In the genomic region with DNA sequence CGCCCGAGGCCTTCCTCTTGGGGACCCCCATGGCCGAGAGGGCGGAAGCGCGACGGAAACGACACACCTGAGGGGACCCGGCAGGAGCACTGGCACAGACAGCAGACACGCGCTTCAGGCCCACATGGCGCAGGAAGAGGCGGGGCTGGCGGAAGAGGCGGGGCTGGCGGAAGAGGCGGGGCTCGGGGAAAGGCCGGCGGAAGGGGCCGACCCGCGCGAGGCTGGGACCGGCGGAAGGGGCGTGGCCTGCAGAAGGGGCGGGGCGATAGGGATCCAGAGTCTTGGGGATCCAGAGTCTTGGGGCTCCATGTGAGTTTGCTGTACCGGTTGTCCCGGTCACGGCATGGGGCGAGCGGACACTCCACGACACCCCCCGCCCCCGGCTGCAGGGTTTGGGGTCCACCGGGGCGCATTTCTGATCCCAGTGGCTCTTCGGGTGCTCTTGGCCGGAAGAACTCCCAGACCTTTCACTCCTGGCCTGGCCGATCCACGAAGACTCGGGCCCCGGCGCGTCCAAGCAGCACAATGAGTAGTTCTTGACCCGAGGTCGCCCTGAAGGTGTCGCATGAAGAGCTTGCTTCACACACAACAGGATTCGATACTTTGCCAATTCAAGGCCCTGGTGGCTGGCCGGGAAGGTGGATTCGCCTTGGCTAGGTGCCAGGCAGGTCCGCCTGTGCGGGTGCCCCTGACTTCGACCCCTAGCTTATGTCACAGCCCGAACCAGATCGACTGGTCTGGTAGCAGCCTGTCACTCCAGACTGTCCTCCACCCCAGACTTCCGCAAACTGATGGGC, we compare ENCODE assay signal across 8 cellular contexts. TPM values are rescaled to one million over a fixed set of nuclear protein-coding genes. Genes with fewer than 3 reads are reported as not detected.
DNase-seq lines count a peak whose midpoint lies in the region; ATAC-seq and TF ChIP-seq lines count a peak whose summit lies in the region.

TSS of gene URB1 (minus strand) at position 133 of the 797 bp plus-strand sequence. CDS start at position 31, 102 bp downstream.

- H3K9me3 ChIP-seq in osteoblast (ENCODE audit: low read depth, low read length), result no peaks in the 10 kb centered on the region
- no peaks in the 10 kb centered on the region for H3K9me3 ChIP-seq in testis

- peak within 1 kb of the TSS; percentile 98 for H3K4me2 ChIP-seq in osteoblast (ENCODE audit: insufficient read depth, low read length)

- H3K4me1 Mint-ChIP-seq in activated naive CD4-positive, alpha-beta T cell treated with anti-CD3 and anti-CD28 coated beads, Interleukin-2, amount 50 U/mL, for 24 hours, result peaks cover 37% of the 10 kb centered on the region

- TF ChIP-seq CTCF in GM06990 (IDR thresholded peaks at IDR 0.05; ENCODE audit: insufficient read depth, low read length, poor library complexity, severe bottlenecking), result no peak
- TF ChIP-seq CTCF in NB4 (IDR thresholded peaks at IDR 0.05; ENCODE audit: low read depth, low read length), result no peak
- no peak for TF ChIP-seq CTCF in osteoblast (IDR thresholded peaks at IDR 0.05; ENCODE audit: extremely low read depth, low read depth, low read length)
- TF ChIP-seq CTCF in testis (IDR thresholded peaks at IDR 0.05), result no peak

- H2AFZ ChIP-seq in osteoblast (ENCODE audit: low read length), result peak within 1 kb of the TSS; percentile 91

- peaks cover 7% of the 10 kb centered on the region for H3K27me3 Mint-ChIP-seq in activated naive CD4-positive, alpha-beta T cell treated with anti-CD3 and anti-CD28 coated beads, Interleukin-2, amount 50 U/mL, for 24 hours

- H3K79me2 ChIP-seq in osteoblast (ENCODE audit: insufficient read depth, low read length), result peaks cover 41% of the 10 kb centered on the region

- peak; percentile 96 for ATAC-seq in SK-N-SH treated with all-trans-retinoic acid at 6 μM for 48 hours

- H3K9me3 Mint-ChIP-seq in activated naive CD4-positive, alpha-beta T cell treated with anti-CD3 and anti-CD28 coated beads, Interleukin-2, amount 50 U/mL, for 24 hours, result no peaks in the 10 kb centered on the region

- peaks cover 26% of the 10 kb centered on the region for H4K20me1 ChIP-seq in osteoblast (ENCODE audit: insufficient read depth, low read length)

- WGBS in testis, 2 donors, result 2 to 5% methylated on average over 30 to 39 of the region's 59 CpGs

- intact Hi-C loops in testis (cut with DNase I; ENCODE audit: low total_unique reads), result no loop called here

- peaks cover 37% of the 10 kb centered on the region for H3K4me1 ChIP-seq in osteoblast (ENCODE audit: insufficient read depth, low read length)
- peaks cover 9% of the 10 kb centered on the region for H3K4me1 ChIP-seq in testis

- H3K27ac ChIP-seq in osteoblast (ENCODE audit: low read depth, low read length) (peak within 1 kb of the TSS; percentile 78), testis (peak within 1 kb of the TSS; percentile 73 to 80)

- POLR2A ChIA-PET in HEK293T (lab: Yijun Ruan, JAX), result interaction anchor here (0.6 to 2.1 kb wide), 7 partner anchors 9 to 208 kb away, joined by 3 to 6 read pairs (median 4); no protein-coding TSS in a partner anchor

- TF ChIP-seq POLR2A in NB4 (IDR thresholded peaks at IDR 0.05; ENCODE audit: extremely low read depth, insufficient read length) (peak; percentile 68), testis (IDR thresholded peaks at IDR 0.05) (peak; percentile 15)

- H3K36me3 Mint-ChIP-seq in activated naive CD4-positive, alpha-beta T cell treated with anti-CD3 and anti-CD28 coated beads, Interleukin-2, amount 50 U/mL, for 24 hours, result peaks cover 14% of the 10 kb centered on the region

- H3K27me3 ChIP-seq in GM06990 (replicated peaks; ENCODE audit: control insufficient read depth, insufficient read depth, low read length) (no peaks in the 10 kb centered on the region), osteoblast (ENCODE audit: insufficient read depth, low read length) (peaks cover 6% of the 10 kb centered on the region), testis (no peaks in the 10 kb centered on the region)

- H3K36me3 ChIP-seq in GM06990 (ENCODE audit: control insufficient read depth, insufficient read depth, low read length) (peaks cover 8% of the 10 kb centered on the region), osteoblast (ENCODE audit: insufficient read depth, low read length) (peaks cover 5% of the 10 kb centered on the region), testis (ENCODE audit: low read depth, missing control alignments) (no peaks in the 10 kb centered on the region)

- H3K4me3 Mint-ChIP-seq in activated naive CD4-positive, alpha-beta T cell treated with anti-CD3 and anti-CD28 coated beads, Interleukin-2, amount 50 U/mL, for 24 hours, result peak within 1 kb of the TSS; percentile 92

- peak within 1 kb of the TSS; percentile 68 for H3K27ac Mint-ChIP-seq in activated naive CD4-positive, alpha-beta T cell treated with anti-CD3 and anti-CD28 coated beads, Interleukin-2, amount 50 U/mL, for 24 hours

- CTCF ChIA-PET in HEK293T (lab: Yijun Ruan, JAX), result interaction anchor here (0.7 to 1.2 kb wide), 2 partner anchors 9 to 10 kb away, joined by 3 to 5 read pairs; no protein-coding TSS in a partner anchor

- DNase-seq in GM06990 (ENCODE audit: extremely low read depth, insufficient read length) (peak; percentile 89), HEK293T (ENCODE audit: extremely low spot score) (peak; percentile 99), NB4 (ENCODE audit: low read depth) (peak; percentile 87), glomerular endothelial cell (ENCODE audit: extremely low read depth, low read depth, low spot score) (no peak), osteoblast (ENCODE audit: insufficient read length, low spot score, missing footprints) (peak; percentile 94), testis (peak; percentile 95)

- peak within 1 kb of the TSS; percentile 68 for H3K4me3 ChIP-seq in GM06990 (replicated peaks; ENCODE audit: low read depth, low read length)
- peak within 1 kb of the TSS; percentile 86 for H3K4me3 ChIP-seq in NB4 (ENCODE audit: low read depth, low read length)
- peak within 1 kb of the TSS; percentile 86 for H3K4me3 ChIP-seq in osteoblast (ENCODE audit: insufficient read depth, low read length)
- peak within 1 kb of the TSS; percentile 77 to 92 for H3K4me3 ChIP-seq in testis

TF ChIP-seq in HEK293T, 16 proteins besides CTCF, POLR2A, EP300 and RAD21:
- TF ChIP-seq TARDBP (IDR thresholded peaks at IDR 0.05) (no peak), L3MBTL2 (conservative IDR thresholded peaks at IDR 0.05) (peak; percentile 65), SP1 (IDR thresholded peaks at IDR 0.05) (no peak), PKNOX1 (IDR thresholded peaks at IDR 0.05) (peak; percentile 45; the same call in 1 of the 2 replicates)

TF ChIP-seq in SK-N-SH treated with all-trans-retinoic acid at 6 μM for 48 hours, 23 proteins besides CTCF, POLR2A, EP300 and RAD21 (continues in another document):
- TF ChIP-seq ZNF8 (CRISPR knock-in tag; IDR thresholded peaks at IDR 0.05) (no peak), CSRNP3 (CRISPR knock-in tag; IDR thresholded peaks at IDR 0.05) (no peak), TSHZ2 (CRISPR knock-in tag; IDR thresholded peaks at IDR 0.05) (no peak), ESRRG (CRISPR knock-in tag; IDR thresholded peaks at IDR 0.05) (no peak)
- TF ChIP-seq, protein P1, sequence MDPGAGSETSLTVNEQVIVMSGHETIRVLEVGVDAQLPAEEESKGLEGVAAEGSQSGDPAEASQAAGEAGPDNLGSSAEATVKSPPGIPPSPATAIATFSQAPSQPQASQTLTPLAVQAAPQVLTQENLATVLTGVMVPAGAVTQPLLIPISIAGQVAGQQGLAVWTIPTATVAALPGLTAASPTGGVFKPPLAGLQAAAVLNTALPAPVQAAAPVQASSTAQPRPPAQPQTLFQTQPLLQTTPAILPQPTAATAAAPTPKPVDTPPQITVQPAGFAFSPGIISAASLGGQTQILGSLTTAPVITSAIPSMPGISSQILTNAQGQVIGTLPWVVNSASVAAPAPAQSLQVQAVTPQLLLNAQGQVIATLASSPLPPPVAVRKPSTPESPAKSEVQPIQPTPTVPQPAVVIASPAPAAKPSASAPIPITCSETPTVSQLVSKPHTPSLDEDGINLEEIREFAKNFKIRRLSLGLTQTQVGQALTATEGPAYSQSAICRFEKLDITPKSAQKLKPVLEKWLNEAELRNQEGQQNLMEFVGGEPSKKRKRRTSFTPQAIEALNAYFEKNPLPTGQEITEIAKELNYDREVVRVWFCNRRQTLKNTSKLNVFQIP (CRISPR knock-in tag; IDR thresholded peaks at IDR 0.05; ENCODE audit: borderline replicate concordance, low read depth), result no peak

RNA-seq across cellular contexts. Expression of gene URB1, which starts in this region (rescaled TPM):
- total RNA-seq in glomerular endothelial cell (13.6 and 20.2 TPM in 2 replicates), osteoblast (15.9 and 21.7 TPM in 2 replicates), testis (10 to 100 TPM; 38.8 to 41.4 TPM)
- polyA plus RNA-seq in testis (ENCODE audit: insufficient read depth, low read depth, low replicate concordance), result 16.6 TPM
